ENCODE assay signal across 1 cellular context in the genomic region with DNA sequence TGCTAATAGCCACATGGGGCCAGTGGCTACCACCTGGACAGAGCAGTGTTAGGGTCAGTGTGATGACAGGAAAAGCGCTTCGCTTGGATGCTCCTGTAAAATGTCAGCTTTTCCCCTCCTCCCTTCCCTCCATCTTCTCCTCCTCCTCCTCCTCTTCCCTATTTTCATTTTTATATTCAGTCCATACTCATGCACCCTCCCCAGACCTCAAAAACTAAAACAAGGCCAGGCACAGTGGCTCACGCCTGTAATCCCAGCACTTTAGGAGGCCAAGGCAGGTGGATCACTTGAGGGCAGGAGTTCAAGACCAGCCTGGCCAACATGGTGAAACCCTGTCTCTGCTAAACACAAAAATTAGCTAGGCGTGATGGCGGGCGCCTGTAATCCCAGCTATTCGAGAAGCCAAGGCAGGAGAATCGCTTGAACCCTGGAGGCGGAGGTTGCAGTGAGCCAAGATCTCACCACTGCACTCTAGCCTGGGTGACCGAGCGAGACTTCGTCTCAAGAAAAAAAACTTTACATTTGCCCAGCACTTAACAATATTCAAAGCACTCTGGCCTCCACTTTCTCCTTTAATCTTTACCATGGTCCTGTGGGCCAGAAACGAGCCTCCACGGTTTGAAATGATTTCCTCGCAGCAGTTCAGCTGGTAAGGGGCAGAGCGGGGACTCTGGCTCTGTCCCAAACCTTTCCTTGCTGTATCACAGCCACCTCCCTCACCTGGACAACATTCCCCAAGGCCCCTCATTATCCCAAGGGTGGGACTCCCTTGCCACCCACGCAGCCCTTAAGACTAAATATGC.
TF ChIP-seq lines count a peak whose summit lies in the region.

No MANE protein-coding gene starts in this region.

TF ChIP-seq in IMR-90, 13 proteins besides CTCF, POLR2A, EP300 and RAD21:
- TF ChIP-seq CHD1 (IDR thresholded peaks at IDR 0.05; ENCODE audit: low read depth, low read length), result no peak
- no peak for TF ChIP-seq NFE2L2 (IDR thresholded peaks at IDR 0.05; ENCODE audit: low read depth, low read length)
- no peak for TF ChIP-seq BHLHE40 (IDR thresholded peaks at IDR 0.05; ENCODE audit: low read depth, low read length)
- no peak for TF ChIP-seq MXI1 (IDR thresholded peaks at IDR 0.05; ENCODE audit: borderline replicate concordance, low read depth, low read length)
- TF ChIP-seq RFX5 (IDR thresholded peaks at IDR 0.05; ENCODE audit: low read depth, low read length), result no peak
- no peak for TF ChIP-seq SMC3 (IDR thresholded peaks at IDR 0.05; ENCODE audit: low read depth, low read length)
- no peak for TF ChIP-seq MAFK (IDR thresholded peaks at IDR 0.05; ENCODE audit: low read depth, low read length)
- TF ChIP-seq CEBPB (IDR thresholded peaks at IDR 0.05; ENCODE audit: low read depth, low read length), result no peak
- TF ChIP-seq RCOR1 (IDR thresholded peaks at IDR 0.05; ENCODE audit: insufficient replicate concordance, low read length), result no peak
- TF ChIP-seq, protein P1, sequence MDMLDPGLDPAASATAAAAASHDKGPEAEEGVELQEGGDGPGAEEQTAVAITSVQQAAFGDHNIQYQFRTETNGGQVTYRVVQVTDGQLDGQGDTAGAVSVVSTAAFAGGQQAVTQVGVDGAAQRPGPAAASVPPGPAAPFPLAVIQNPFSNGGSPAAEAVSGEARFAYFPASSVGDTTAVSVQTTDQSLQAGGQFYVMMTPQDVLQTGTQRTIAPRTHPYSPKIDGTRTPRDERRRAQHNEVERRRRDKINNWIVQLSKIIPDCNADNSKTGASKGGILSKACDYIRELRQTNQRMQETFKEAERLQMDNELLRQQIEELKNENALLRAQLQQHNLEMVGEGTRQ (IDR thresholded peaks at IDR 0.05; ENCODE audit: low read depth, low read length), result no peak
- TF ChIP-seq, protein P2, sequence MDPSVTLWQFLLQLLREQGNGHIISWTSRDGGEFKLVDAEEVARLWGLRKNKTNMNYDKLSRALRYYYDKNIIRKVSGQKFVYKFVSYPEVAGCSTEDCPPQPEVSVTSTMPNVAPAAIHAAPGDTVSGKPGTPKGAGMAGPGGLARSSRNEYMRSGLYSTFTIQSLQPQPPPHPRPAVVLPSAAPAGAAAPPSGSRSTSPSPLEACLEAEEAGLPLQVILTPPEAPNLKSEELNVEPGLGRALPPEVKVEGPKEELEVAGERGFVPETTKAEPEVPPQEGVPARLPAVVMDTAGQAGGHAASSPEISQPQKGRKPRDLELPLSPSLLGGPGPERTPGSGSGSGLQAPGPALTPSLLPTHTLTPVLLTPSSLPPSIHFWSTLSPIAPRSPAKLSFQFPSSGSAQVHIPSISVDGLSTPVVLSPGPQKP (IDR thresholded peaks at IDR 0.05; ENCODE audit: borderline replicate concordance, low read depth, low read length), result no peak
- no peak for TF ChIP-seq FOS (IDR thresholded peaks at IDR 0.05; ENCODE audit: low read depth, low read length)
